Comparison of ENCODE assay signal across 10 cellular contexts in genomic region chr11:112613051-112613972, GRCh38.
DNase-seq lines count a peak whose midpoint lies in the region; ATAC-seq lines count a peak whose summit lies in the region.
"Had no signal": no experiment of that assay in that cellular context is flagged by ENCODE, and none has a peak within 500 bp of the region (broad histone marks: within the 10 kb centered on the region; RNA-seq: fewer than 3 reads in every experiment).

No MANE protein-coding gene starts in this region.

- CTCF ChIA-PET in activated CD4-positive, alpha-beta T cell treated with anti-CD3 and anti-CD28 coated beads for 36 hours (lab: Charles Lee), result interaction anchor here (0.6 kb wide), 1 partner anchor 891 kb away, joined by 4 read pairs; no protein-coding TSS in a partner anchor

- H3K27me3 Mint-ChIP-seq in activated CD4-positive, alpha-beta T cell treated with anti-CD3 and anti-CD28 coated beads for 36 hours, result peaks cover 8% of the 10 kb centered on the region
- peaks cover 12% of the 10 kb centered on the region for H3K27me3 Mint-ChIP-seq in activated T-cell treated with anti-CD3 and anti-CD28 coated beads, Interleukin-2, amount 50 U/mL, for 72 hours (ENCODE audit: low read depth)

- POLR2A ChIA-PET in activated CD4-positive, alpha-beta T cell treated with anti-CD3 and anti-CD28 coated beads for 36 hours (lab: Charles Lee), result interaction anchor here (0.6 kb wide), 1 partner anchor 49 kb away, joined by 4 read pairs; no protein-coding TSS in a partner anchor

- intact Hi-C loops in Right ventricle myocardium inferior (cut with DNase I), result no loop called here
- intact Hi-C loops in Right ventricle myocardium superior (cut with DNase I), result no loop called here
- intact Hi-C loops in activated CD4-positive, alpha-beta T cell treated with anti-CD3 and anti-CD28 coated beads for 36 hours (cut with DNase I, micrococcal nuclease), result no loop called here

- H3K27ac Mint-ChIP-seq in activated CD4-positive, alpha-beta T cell treated with anti-CD3 and anti-CD28 coated beads for 36 hours, result no peak overlapping the region
- no peak overlapping the region for H3K27ac Mint-ChIP-seq in activated T-cell treated with anti-CD3 and anti-CD28 coated beads, Interleukin-2, amount 50 U/mL, for 72 hours
- H3K27ac Mint-ChIP-seq: activated naive CD8-positive, alpha-beta T cell treated with anti-CD3 and anti-CD28 coated beads, Interleukin-2, amount 50 U/mL, for 24 hours had no signal

- no peak overlapping the region for H3K4me3 Mint-ChIP-seq in activated CD4-positive, alpha-beta T cell treated with anti-CD3 and anti-CD28 coated beads for 36 hours
- H3K4me3 Mint-ChIP-seq in activated T-cell treated with anti-CD3 and anti-CD28 coated beads, Interleukin-2, amount 50 U/mL, for 72 hours, result no peak overlapping the region
- H3K4me3 Mint-ChIP-seq: activated naive CD8-positive, alpha-beta T cell treated with anti-CD3 and anti-CD28 coated beads, Interleukin-2, amount 50 U/mL, for 24 hours had no signal

- peak; percentile 70 for DNase-seq in Right ventricle myocardium inferior (ENCODE audit: missing footprints)
- no peak for DNase-seq in Right ventricle myocardium superior
- peak; percentile 97 for DNase-seq in RPMI8226
- DNase-seq in glomerular endothelial cell (ENCODE audit: extremely low read depth, low read depth, low spot score), result peak; percentile 25
- DNase-seq in activated naive CD4-positive, alpha-beta T cell (lab: John Stamatoyannopoulos, UW), result no peak
- no peak for DNase-seq in activated CD4-positive, alpha-beta T cell treated with anti-CD3 and anti-CD28 coated beads for 36 hours
- DNase-seq in activated T-cell treated with anti-CD3 and anti-CD28 coated beads, Interleukin-2, amount 50 U/mL, for 72 hours, result no peak
- DNase-seq: activated naive CD8-positive, alpha-beta T cell treated with anti-CD3 and anti-CD28 coated beads, Interleukin-2, amount 50 U/mL, for 24 hours; AML-193 had no signal

- H3K36me3 Mint-ChIP-seq in activated CD4-positive, alpha-beta T cell treated with anti-CD3 and anti-CD28 coated beads for 36 hours (ENCODE audit: low read depth), result no peaks in the 10 kb centered on the region
- no peaks in the 10 kb centered on the region for H3K36me3 Mint-ChIP-seq in activated T-cell treated with anti-CD3 and anti-CD28 coated beads, Interleukin-2, amount 50 U/mL, for 72 hours (ENCODE audit: insufficient read depth in 2 of 2)

- H3K4me1 Mint-ChIP-seq in activated CD4-positive, alpha-beta T cell treated with anti-CD3 and anti-CD28 coated beads for 36 hours, result no peaks in the 10 kb centered on the region
- H3K4me1 Mint-ChIP-seq in activated T-cell treated with anti-CD3 and anti-CD28 coated beads, Interleukin-2, amount 50 U/mL, for 72 hours (ENCODE audit: low read depth), result no peaks in the 10 kb centered on the region
- H3K4me1 Mint-ChIP-seq: activated naive CD8-positive, alpha-beta T cell treated with anti-CD3 and anti-CD28 coated beads, Interleukin-2, amount 50 U/mL, for 24 hours had no signal

- H3K9me3 Mint-ChIP-seq in activated CD4-positive, alpha-beta T cell treated with anti-CD3 and anti-CD28 coated beads for 36 hours (ENCODE audit: low read depth), result no peaks in the 10 kb centered on the region
- no peaks in the 10 kb centered on the region for H3K9me3 Mint-ChIP-seq in activated T-cell treated with anti-CD3 and anti-CD28 coated beads, Interleukin-2, amount 50 U/mL, for 72 hours
- H3K9me3 Mint-ChIP-seq: activated naive CD8-positive, alpha-beta T cell treated with anti-CD3 and anti-CD28 coated beads, Interleukin-2, amount 50 U/mL, for 24 hours had no signal

- ATAC-seq in Right ventricle myocardium inferior, result no peak
- no peak for ATAC-seq in Right ventricle myocardium superior (ENCODE audit: poor library complexity)
- no peak for ATAC-seq in activated CD4-positive, alpha-beta T cell treated with anti-CD3 and anti-CD28 coated beads for 36 hours
- no peak for ATAC-seq in HG03039 (IDR thresholded peaks at IDR 0.05; ENCODE audit: unreplicated experiment)
- no peak for ATAC-seq in activated T-cell treated with anti-CD3 and anti-CD28 coated beads, Interleukin-2, amount 50 U/mL, for 72 hours (replicated peaks in 1 of 2)
- ATAC-seq: activated naive CD8-positive, alpha-beta T cell treated with anti-CD3 and anti-CD28 coated beads, Interleukin-2, amount 50 U/mL, for 24 hours had no signal

Comparison
In these comparisons a context has a peak if more than half of its experiments do, and no peak if none do; other contexts are left out.
1. DNase-seq: peak in Right ventricle myocardium inferior (single experiment), RPMI8226 (single experiment) and glomerular endothelial cell (single experiment); none in Right ventricle myocardium superior (single experiment), activated naive CD4-positive, alpha-beta T cell (0 of 4), activated CD4-positive, alpha-beta T cell treated with anti-CD3 and anti-CD28 coated beads for 36 hours (single experiment) and activated T-cell treated with anti-CD3 and anti-CD28 coated beads, Interleukin-2, amount 50 U/mL, for 72 hours (0 of 2).